Comparison of ENCODE assay signal across 15 cellular contexts in genomic region chr15:75583689-75584088, GRCh38.
"Had no signal": no experiment of that assay in that cellular context is flagged by ENCODE, and none has a peak within 500 bp of the region (broad histone marks: within the 10 kb centered on the region; RNA-seq: fewer than 3 reads in every experiment).

No MANE protein-coding gene starts in this region.

- H3K9me3 Mint-ChIP-seq: activated B cell treated with CpG ODN at 0.5 μM for 24 hours; activated CD4-positive, alpha-beta memory T cell treated with anti-CD3 and anti-CD28 coated beads for 36 hours; activated naive CD8-positive, alpha-beta T cell treated with anti-CD3 and anti-CD28 coated beads for 36 hours; stimulated activated memory B cell treated with anti-CD40 and anti-IgM and Interleukin-4, amounts not matched to agents 10 μg/mL and 1 μg/mL and 100 μg/mL, for 72 hours; T-helper 2 cell treated with Interferon-gamma antibody and Interleukin-4, amounts not matched to agents 5 μg/mL and 100 μg/mL, for 36 hours had no signal

- H3K27ac Mint-ChIP-seq: activated B cell treated with CpG ODN at 0.5 μM for 24 hours; activated CD4-positive, alpha-beta memory T cell treated with anti-CD3 and anti-CD28 coated beads for 36 hours; activated naive CD8-positive, alpha-beta T cell treated with anti-CD3 and anti-CD28 coated beads for 36 hours; stimulated activated memory B cell treated with anti-CD40 and anti-IgM and Interleukin-4, amounts not matched to agents 10 μg/mL and 1 μg/mL and 100 μg/mL, for 72 hours; T-helper 2 cell treated with Interferon-gamma antibody and Interleukin-4, amounts not matched to agents 5 μg/mL and 100 μg/mL, for 36 hours had no signal

- H3K27me3 Mint-ChIP-seq: activated B cell treated with CpG ODN at 0.5 μM for 24 hours; activated CD4-positive, alpha-beta memory T cell treated with anti-CD3 and anti-CD28 coated beads for 36 hours; activated naive CD8-positive, alpha-beta T cell treated with anti-CD3 and anti-CD28 coated beads for 36 hours; naive thymus-derived CD4-positive, alpha-beta T cell; stimulated activated memory B cell treated with anti-CD40 and anti-IgM and Interleukin-4, amounts not matched to agents 10 μg/mL and 1 μg/mL and 100 μg/mL, for 72 hours had no signal

- H3K27ac ChIP-seq: left lung, ovary, right lobe of liver had no signal

- H3K9me3 ChIP-seq: left lung, mucosa of descending colon, ovary, right lobe of liver had no signal

- H3K4me3 ChIP-seq: left lung, mucosa of descending colon, ovary, right lobe of liver had no signal

- H3K27me3 ChIP-seq: left lung, ovary, right lobe of liver had no signal

- H3K36me3 ChIP-seq: left lung, ovary, right lobe of liver had no signal

- ATAC-seq: left lung; mucosa of descending colon; naive thymus-derived CD4-positive, alpha-beta T cell; right lobe of liver; stimulated activated memory B cell treated with anti-CD40 and anti-IgM and Interleukin-4, amounts not matched to agents 10 μg/mL and 1 μg/mL and 100 μg/mL, for 72 hours had no signal

- H3K4me3 Mint-ChIP-seq: activated B cell treated with CpG ODN at 0.5 μM for 24 hours; activated CD4-positive, alpha-beta memory T cell treated with anti-CD3 and anti-CD28 coated beads for 36 hours; activated naive CD8-positive, alpha-beta T cell treated with anti-CD3 and anti-CD28 coated beads for 36 hours; naive thymus-derived CD4-positive, alpha-beta T cell; stimulated activated memory B cell treated with anti-CD40 and anti-IgM and Interleukin-4, amounts not matched to agents 10 μg/mL and 1 μg/mL and 100 μg/mL, for 72 hours; T-helper 2 cell treated with Interferon-gamma antibody and Interleukin-4, amounts not matched to agents 5 μg/mL and 100 μg/mL, for 36 hours had no signal

- DNase-seq: activated B cell treated with CpG ODN at 0.5 μM for 24 hours; activated CD4-positive, alpha-beta memory T cell treated with anti-CD3 and anti-CD28 coated beads for 36 hours; activated CD4-positive, alpha-beta T cell treated with anti-CD3 and anti-CD28 coated beads for 4 hours; activated naive CD4-positive, alpha-beta T cell; activated naive CD8-positive, alpha-beta T cell treated with anti-CD3 and anti-CD28 coated beads for 36 hours; activated T-cell treated with anti-CD3 and anti-CD28 coated beads for 4 hours; kidney; left lung; mucosa of descending colon; naive thymus-derived CD4-positive, alpha-beta T cell; right lobe of liver; stimulated activated CD4-positive, alpha-beta T cell treated with anti-CD3 and anti-CD28 coated beads, Interleukin-4, amount 100 ng/mL, for 24 hours had no signal
